In genomic region chr1:33219886-33220661, GRCh38 we compare ENCODE assay signal across 13 cellular contexts. TPM values are rescaled to one million over a fixed set of nuclear protein-coding genes. Genes with fewer than 3 reads are reported as not detected.
DNase-seq lines count a peak whose midpoint lies in the region; ATAC-seq, FAIRE-seq and TF ChIP-seq lines count a peak whose summit lies in the region.
"Had no signal": no experiment of that assay in that cellular context is flagged by ENCODE, and none has a peak within 500 bp of the region (broad histone marks: within the 10 kb centered on the region; RNA-seq: fewer than 3 reads in every experiment).

No MANE protein-coding gene starts in this region.

- peaks cover 6% of the 10 kb centered on the region for H3K36me3 Mint-ChIP-seq in mesothelial cell of epicardium

- peaks cover 31% of the 10 kb centered on the region for H3K4me1 Mint-ChIP-seq in mesothelial cell of epicardium

- H3K36me3 ChIP-seq in bronchial epithelial cell (ENCODE audit: control insufficient read depth, insufficient read depth, low read length) (no peaks in the 10 kb centered on the region), MG63 (no peaks in the 10 kb centered on the region)
- no peaks in the 10 kb centered on the region for H3K36me3 ChIP-seq in effector memory CD4-positive, alpha-beta T cell (ENCODE audit: control insufficient read depth, insufficient read depth, low read length)
- H3K36me3 ChIP-seq: thoracic aorta had no signal

- no peaks in the 10 kb centered on the region for H3K27me3 ChIP-seq in bronchial epithelial cell (ENCODE audit: control insufficient read depth, insufficient read depth, low read length)
- H3K27me3 ChIP-seq in MG63 = no peaks in the 10 kb centered on the region; the same call in 1 of the 2 replicates
- H3K27me3 ChIP-seq in effector memory CD4-positive, alpha-beta T cell (replicated peaks; ENCODE audit: control insufficient read depth, insufficient read depth, low read length, poor library complexity, severe bottlenecking) = no peaks in the 10 kb centered on the region

- no peaks in the 10 kb centered on the region for H3K27me3 Mint-ChIP-seq in mesothelial cell of epicardium (ENCODE audit: low read depth)

- peaks cover 12% of the 10 kb centered on the region for H3K9me3 ChIP-seq in MG63
- peaks cover 4% of the 10 kb centered on the region for H3K9me3 ChIP-seq in effector memory CD4-positive, alpha-beta T cell (ENCODE audit: control insufficient read depth, low read length)

- FAIRE-seq in bronchial epithelial cell (lab: Jason Lieb, UNC) = no peak
- FAIRE-seq: colon had no signal

- H3K4me3 Mint-ChIP-seq in mesothelial cell of epicardium = no peak overlapping the region

- DNase-seq in Daoy (ENCODE audit: low read depth) (peak; percentile 83), NCI-H69 (lab: John Stamatoyannopoulos, UW) (peak; percentile 10), bronchial epithelial cell (ENCODE audit: low read depth) (peak; percentile 87), mesothelial cell of epicardium (ENCODE audit: low spot score in 2 of 2, unreplicated experiment in 2 of 2) (peak in 1 of 2 experiments; percentile 32), MG63 (no peak), G401 (ENCODE audit: low spot score) (no peak)
- no peak for DNase-seq in effector memory CD4-positive, alpha-beta T cell
- DNase-seq: activated CD4-positive, alpha-beta T cell treated with anti-CD3 and anti-CD28 coated beads for 48 hours; activated effector memory CD4-positive, alpha-beta T cell treated with Interleukin-2 at 50 U/mL for 16 hours; NCI-H526 treated with DMSO at 0.1 percent for 48 hours had no signal

- peaks cover 17% of the 10 kb centered on the region for H3K9me3 Mint-ChIP-seq in mesothelial cell of epicardium

- H3K27ac Mint-ChIP-seq in mesothelial cell of epicardium = peak overlapping the region; percentile 92

- no peak for TF ChIP-seq CTCF in bronchial epithelial cell (IDR thresholded peaks at IDR 0.05; ENCODE audit: insufficient read depth, low read length, severe bottlenecking)
- TF ChIP-seq CTCF in mesothelial cell of epicardium (IDR thresholded peaks at IDR 0.05; ENCODE audit: unreplicated experiment) = no peak

- no peak for ATAC-seq in HG03354 (IDR thresholded peaks at IDR 0.05; ENCODE audit: poor library complexity, severe bottlenecking, unreplicated experiment)

- H3K4me1 ChIP-seq in effector memory CD4-positive, alpha-beta T cell (ENCODE audit: control insufficient read depth, insufficient read depth, low read length, poor library complexity, severe bottlenecking) = no peaks in the 10 kb centered on the region

- in situ Hi-C loops in G401 (cut with HindIII; ENCODE audit: low sequenced_read_pairs) = no loop called here

- H3K4me3 ChIP-seq in bronchial epithelial cell (ENCODE audit: low read depth, low read length) (no peak overlapping the region), MG63 (no peak overlapping the region)
- H3K4me3 ChIP-seq in effector memory CD4-positive, alpha-beta T cell (ENCODE audit: insufficient read depth, low read depth, low read length, poor library complexity, severe bottlenecking) = no peak overlapping the region
- H3K4me3 ChIP-seq: thoracic aorta had no signal

- H3K27ac ChIP-seq in effector memory CD4-positive, alpha-beta T cell (ENCODE audit: insufficient read depth, low read length, poor library complexity, severe bottlenecking) = no peak overlapping the region
- H3K27ac ChIP-seq: thoracic aorta had no signal

RNA-seq across cellular contexts. Expression of gene ZNF362, which starts 36.2 kb away (rescaled TPM):
- 6.5 and 14.6 TPM in 2 replicates for total RNA-seq in Daoy (2014; rRNA removed; shearing (Covaris generic))
- total RNA-seq in bronchial epithelial cell = 0.51 and 1.1 TPM in 2 replicates
- 112 to 114 TPM (median 113 TPM) in 3 replicates for total RNA-seq in mesothelial cell of epicardium
- 1.5 and 3.3 TPM in 2 replicates for total RNA-seq in MG63 (2014; rRNA removed; shearing (Covaris generic); ENCODE audit: low replicate concordance)
- 13.5 and 14.2 TPM in 2 replicates for total RNA-seq in G401 (2014; rRNA removed; shearing (Covaris generic))

RNA-seq across cellular contexts. Expression of gene TRIM62, which starts 38.2 kb away (rescaled TPM):
- total RNA-seq in Daoy (2014; rRNA removed; shearing (Covaris generic)) = 2.9 and 5.4 TPM in 2 replicates
- total RNA-seq in bronchial epithelial cell (0.79 and 2.0 TPM in 2 replicates), mesothelial cell of epicardium (13.6 to 14.7 TPM (median 13.9 TPM) in 3 replicates)
- total RNA-seq in MG63 (2014; rRNA removed; shearing (Covaris generic); ENCODE audit: low replicate concordance) = 0.82 and 3.2 TPM in 2 replicates
- total RNA-seq in G401 (2014; rRNA removed; shearing (Covaris generic)) = 1.5 and 1.7 TPM in 2 replicates

Comparison
In these comparisons a context has a peak if more than half of its experiments do, and no peak if none do; other contexts are left out.
1. DNase-seq: peak in Daoy (single experiment), NCI-H69 (single experiment) and bronchial epithelial cell (single experiment); none in MG63 (single experiment), G401 (single experiment) and effector memory CD4-positive, alpha-beta T cell (0 of 3).